Comparison of ENCODE assay signal across 13 cellular contexts in genomic region chr3:51269466-51269865, GRCh38.
A peak's percentile ranks its signal among the peaks of the same experiment; 100 is the strongest.
DNase-seq lines count a peak whose midpoint lies in the region; ATAC-seq, FAIRE-seq and TF ChIP-seq lines count a peak whose summit lies in the region.
"Had no signal": no experiment of that assay in that cellular context is flagged by ENCODE, and none has a peak within 500 bp of the region (broad histone marks: within the 10 kb centered on the region; RNA-seq: fewer than 3 reads in every experiment).

No MANE protein-coding gene starts in this region.

- no peak overlapping the region for H3K4me3 ChIP-seq in LNCaP clone FGC (ENCODE audit: low read depth, low read length)
- no peak overlapping the region for H3K4me3 ChIP-seq in bronchial epithelial cell (ENCODE audit: low read depth, low read length)
- H3K4me3 ChIP-seq in osteoblast (ENCODE audit: insufficient read depth, low read length): no peak overlapping the region
- H3K4me3 ChIP-seq: thoracic aorta had no signal

- no peak overlapping the region for H3K27ac ChIP-seq in osteoblast (ENCODE audit: low read depth, low read length)
- H3K27ac ChIP-seq: thoracic aorta had no signal

- H2AFZ ChIP-seq in osteoblast (ENCODE audit: low read length): no peak overlapping the region

- TF ChIP-seq CTCF in LNCaP clone FGC (IDR thresholded peaks at IDR 0.05; ENCODE audit: control insufficient read depth, extremely low read depth, insufficient read depth) (peak; percentile 35), bronchial epithelial cell (IDR thresholded peaks at IDR 0.05; ENCODE audit: insufficient read depth, low read length, severe bottlenecking) (peak; percentile 53), osteoblast (IDR thresholded peaks at IDR 0.05; ENCODE audit: extremely low read depth, low read depth, low read length) (peak; percentile 39)

- ATAC-seq in HG03097 (IDR thresholded peaks at IDR 0.05; ENCODE audit: low FRiP score, unreplicated experiment): no peak

- H3K79me2 ChIP-seq in osteoblast (ENCODE audit: insufficient read depth, low read length): no peaks in the 10 kb centered on the region

- DNase-seq in NCI-H82 (lab: John Stamatoyannopoulos, UW) (peak; percentile 4), NCI-H82 treated with DMSO at 0.1 percent for 48 hours (lab: John Stamatoyannopoulos, UW; ENCODE audit: unreplicated experiment) (no peak), LNCaP clone FGC (ENCODE audit: low read depth) (no peak), bronchial epithelial cell (ENCODE audit: low read depth) (peak; percentile 45), osteoblast (ENCODE audit: insufficient read length, low spot score, missing footprints) (no peak), NCI-H2171 treated with DMSO at 0.1 percent for 48 hours (lab: John Stamatoyannopoulos, UW) (no peak), cerebellar nuclear complex (lab: John Stamatoyannopoulos, UW) (no peak)
- DNase-seq: 8988T; activated CD4-positive, alpha-beta T cell treated with anti-CD3 and anti-CD28 coated beads for 4 hours; activated T-cell treated with anti-CD3 and anti-CD28 coated beads, Interleukin-2, amount 50 U/mL, for 24 hours; H7 had no signal

- H3K4me1 ChIP-seq in osteoblast (ENCODE audit: insufficient read depth, low read length): no peaks in the 10 kb centered on the region

- H4K20me1 ChIP-seq in osteoblast (ENCODE audit: insufficient read depth, low read length): no peaks in the 10 kb centered on the region

- no peaks in the 10 kb centered on the region for H3K27me3 ChIP-seq in bronchial epithelial cell (ENCODE audit: control insufficient read depth, insufficient read depth, low read length)
- no peaks in the 10 kb centered on the region for H3K27me3 ChIP-seq in osteoblast (ENCODE audit: insufficient read depth, low read length)

- H3K4me2 ChIP-seq in osteoblast (ENCODE audit: insufficient read depth, low read length): no peak overlapping the region

- no peak for FAIRE-seq in bronchial epithelial cell (lab: Jason Lieb, UNC)

- no peaks in the 10 kb centered on the region for H3K9me3 ChIP-seq in osteoblast (ENCODE audit: low read depth, low read length)
- H3K9me3 ChIP-seq: thoracic aorta had no signal

- no peaks in the 10 kb centered on the region for H3K36me3 ChIP-seq in bronchial epithelial cell (ENCODE audit: control insufficient read depth, insufficient read depth, low read length)
- H3K36me3 ChIP-seq in osteoblast (ENCODE audit: insufficient read depth, low read length): no peaks in the 10 kb centered on the region
- H3K36me3 ChIP-seq: thoracic aorta had no signal

Comparison
In these comparisons a context has a peak if more than half of its experiments do, and no peak if none do; other contexts are left out.
1. DNase-seq: peak in NCI-H82 (single experiment) and bronchial epithelial cell (single experiment); none in NCI-H82 treated with DMSO at 0.1 percent for 48 hours (single experiment), LNCaP clone FGC (single experiment), osteoblast (single experiment), NCI-H2171 treated with DMSO at 0.1 percent for 48 hours (single experiment) and cerebellar nuclear complex (0 of 2).
2. Peak in every context shown above with its lines, with median percentiles within 50 percentile points of each other: CTCF ChIP-seq.